ENCODE assay signal across 9 cellular contexts in the genomic region with DNA sequence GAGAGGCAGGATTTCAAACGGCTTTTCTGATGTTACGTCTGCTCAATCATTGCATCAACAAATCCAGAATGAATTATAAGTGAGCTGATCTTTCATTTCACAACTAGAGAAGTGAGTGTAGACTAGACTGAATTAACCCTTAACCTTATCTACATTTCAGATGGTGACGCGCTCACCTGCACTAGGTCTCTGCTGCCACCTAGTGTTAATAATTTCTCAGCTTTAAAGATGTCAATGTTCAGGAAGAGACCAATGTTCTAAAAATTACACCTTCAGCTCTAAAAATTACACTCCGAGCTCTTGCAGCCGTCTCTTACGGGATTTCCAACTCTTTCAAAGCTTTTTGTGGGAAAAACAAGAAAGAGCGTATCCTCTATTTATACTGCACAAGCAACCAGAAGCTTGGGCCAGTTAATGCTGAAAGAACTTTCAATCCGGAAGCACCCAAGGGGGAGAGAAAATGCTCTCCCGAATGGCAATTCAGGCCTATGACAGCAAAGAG.
DNase-seq lines count a peak whose midpoint lies in the region; ATAC-seq and TF ChIP-seq lines count a peak whose summit lies in the region.
"Had no signal": no experiment of that assay in that cellular context is flagged by ENCODE, and none has a peak within 500 bp of the region (broad histone marks: within the 10 kb centered on the region; RNA-seq: fewer than 3 reads in every experiment).

No MANE protein-coding gene starts in this region.

- no peaks in the 10 kb centered on the region for H3K27me3 Mint-ChIP-seq in mesothelial cell of epicardium (ENCODE audit: low read depth)

- H3K36me3 Mint-ChIP-seq in mesothelial cell of epicardium = no peaks in the 10 kb centered on the region

- H3K27me3 ChIP-seq in HL-60 (ENCODE audit: insufficient read depth, poor library complexity, severe bottlenecking) = no peaks in the 10 kb centered on the region

- peak; percentile 43 for TF ChIP-seq CTCF in HL-60 (IDR thresholded peaks at IDR 0.05; ENCODE audit: insufficient read depth, low read length)
- TF ChIP-seq CTCF in mesothelial cell of epicardium (IDR thresholded peaks at IDR 0.05; ENCODE audit: unreplicated experiment) = peak; percentile 90

- peak; percentile 77 for ATAC-seq in GM18502 (IDR thresholded peaks at IDR 0.05; ENCODE audit: poor library complexity, unreplicated experiment)
- no peak for ATAC-seq in GM19035 (IDR thresholded peaks at IDR 0.05; ENCODE audit: unreplicated experiment)

- H3K9me3 Mint-ChIP-seq in mesothelial cell of epicardium = no peaks in the 10 kb centered on the region

- peaks cover 12% of the 10 kb centered on the region for H3K4me1 Mint-ChIP-seq in mesothelial cell of epicardium

- peak; percentile 17 for DNase-seq in CMK (ENCODE audit: low read depth)
- peak; percentile 29 to 32 for DNase-seq in HL-60 (ENCODE audit: low read depth in 1 of 2, low spot score in 1 of 2)
- DNase-seq in NOMO-1 treated with dmso at 0.1 percent for 144 hours (lab: John Stamatoyannopoulos, UW; ENCODE audit: unreplicated experiment) = peak; percentile 8
- peak; percentile 15 for DNase-seq in dedifferentiated amniotic fluid mesenchymal stem cell (ENCODE audit: extremely low spot score)
- DNase-seq in mesothelial cell of epicardium (ENCODE audit: low spot score in 2 of 2, unreplicated experiment in 2 of 2) = no peak
- no peak for DNase-seq in mucosa of gallbladder (ENCODE audit: low spot score)

- H3K27ac ChIP-seq in HL-60 (replicated peaks) = no peak overlapping the region
- H3K27ac ChIP-seq: neutrophil had no signal

- no peak overlapping the region for H3K27ac Mint-ChIP-seq in mesothelial cell of epicardium

- no peak overlapping the region for H3K4me3 ChIP-seq in HL-60 (replicated peaks; ENCODE audit: insufficient read depth, low read length)

- H3K4me3 Mint-ChIP-seq in mesothelial cell of epicardium = no peak overlapping the region

Comparison
In these comparisons a context has a peak if more than half of its experiments do, and no peak if none do; other contexts are left out.
1. DNase-seq: peak in CMK (single experiment), HL-60 (2 of 2), NOMO-1 treated with dmso at 0.1 percent for 144 hours (single experiment) and dedifferentiated amniotic fluid mesenchymal stem cell (single experiment); none in mesothelial cell of epicardium (0 of 2) and mucosa of gallbladder (single experiment).